Comparison of ENCODE assay signal across 8 cellular contexts in genomic region chr21:28993293-28993629, GRCh38. TPM values are rescaled to one million over a fixed set of nuclear protein-coding genes. Genes with fewer than 3 reads are reported as not detected.
DNase-seq lines count a peak whose midpoint lies in the region; FAIRE-seq and TF ChIP-seq lines count a peak whose summit lies in the region.

No MANE protein-coding gene starts in this region.

- DNase-seq in activated T-cell treated with anti-CD3 and anti-CD28 coated beads, Interleukin-2, amount 50 U/mL, for 24 hours: no peak
- DNase-seq in activated T-cell treated with anti-CD3 and anti-CD28 coated beads, Interleukin-2, amount 50 U/mL, for 1 hour: no peak
- DNase-seq in astrocyte (ENCODE audit: low read depth) (no peak), tibial artery (no peak), LoVo (ENCODE audit: low spot score) (no peak), OCI-M2 (lab: John Stamatoyannopoulos, UW; ENCODE audit: unreplicated experiment) (no peak)
- DNase-seq in activated CD4-positive, CD25-positive, alpha-beta regulatory T cell treated with anti-CD3 and anti-CD28 coated beads, Interleukin-2, amount 50 U/mL, for 72 hours: no peak

- peak overlapping the region; percentile 95 for H3K4me3 Mint-ChIP-seq in activated T-cell treated with anti-CD3 and anti-CD28 coated beads, Interleukin-2, amount 50 U/mL, for 24 hours
- H3K4me3 Mint-ChIP-seq in astrocyte (ENCODE audit: unreplicated experiment): peak overlapping the region; percentile 96

- no peaks in the 10 kb centered on the region for H3K27me3 ChIP-seq in astrocyte (ENCODE audit: insufficient read depth, low read length)
- H3K27me3 ChIP-seq in liver (ENCODE audit: control insufficient read depth in 4 of 4, insufficient read depth in 4 of 4, low read length in 3 of 4): no peaks in the 10 kb centered on the region
- no peaks in the 10 kb centered on the region for H3K27me3 ChIP-seq in tibial artery

- H3K4me2 ChIP-seq in astrocyte (ENCODE audit: low read length): peak overlapping the region; percentile 81

- H3K27ac ChIP-seq in astrocyte (ENCODE audit: low read depth, low read length) (peak overlapping the region; percentile 71), liver (ENCODE audit: low read depth in 1 of 2, low read length in 2 of 2) (peak overlapping the region; percentile 51 to 57), tibial artery (peak overlapping the region; percentile 89 to 94)

- no peak for TF ChIP-seq RAD21 in liver (IDR thresholded peaks at IDR 0.05)

- no peaks in the 10 kb centered on the region for H3K27me3 Mint-ChIP-seq in activated T-cell treated with anti-CD3 and anti-CD28 coated beads, Interleukin-2, amount 50 U/mL, for 24 hours
- no peaks in the 10 kb centered on the region for H3K27me3 Mint-ChIP-seq in astrocyte (ENCODE audit: low read depth, unreplicated experiment)

- no peaks in the 10 kb centered on the region for H3K36me3 ChIP-seq in astrocyte (ENCODE audit: insufficient read depth, low read length)
- no peaks in the 10 kb centered on the region for H3K36me3 ChIP-seq in liver (ENCODE audit: control insufficient read depth in 4 of 4, insufficient read depth in 3 of 4, low read depth in 1 of 4, low read length in 3 of 4)
- H3K36me3 ChIP-seq in tibial artery: peaks cover 0 to 9% (median 0%) of the 10 kb centered on the region in 3 donors

- H3K4me3 ChIP-seq in astrocyte (ENCODE audit: insufficient read depth, low read depth, low read length) (peak overlapping the region; percentile 96), liver (ENCODE audit: low read depth in 1 of 3, low read length in 3 of 3) (peak overlapping the region; percentile 37 to 85 (median 50)), tibial artery (peak overlapping the region; percentile 80 to 91)

- H3K9ac ChIP-seq in astrocyte (ENCODE audit: low read length) (peak overlapping the region; percentile 94), liver (ENCODE audit: low read depth in 1 of 2, low read length in 2 of 2) (peak overlapping the region in 1 of 2 donors; percentile 90)

- H4K20me1 ChIP-seq in astrocyte (ENCODE audit: insufficient read depth, low read length): peaks cover 6% of the 10 kb centered on the region

- H3K4me1 Mint-ChIP-seq in activated T-cell treated with anti-CD3 and anti-CD28 coated beads, Interleukin-2, amount 50 U/mL, for 24 hours (ENCODE audit: low read depth): peaks cover 44% of the 10 kb centered on the region
- no peaks in the 10 kb centered on the region for H3K4me1 Mint-ChIP-seq in astrocyte (ENCODE audit: low read depth, unreplicated experiment)

- intact Hi-C loops in tibial artery (cut with DNase I; ENCODE audit: low total_unique reads): no loop called here

- peaks cover 34% of the 10 kb centered on the region for H3K36me3 Mint-ChIP-seq in activated T-cell treated with anti-CD3 and anti-CD28 coated beads, Interleukin-2, amount 50 U/mL, for 24 hours (ENCODE audit: low read depth)
- no peaks in the 10 kb centered on the region for H3K36me3 Mint-ChIP-seq in astrocyte (ENCODE audit: low read depth, unreplicated experiment)

- H3K4me1 ChIP-seq in astrocyte (ENCODE audit: insufficient read depth, low read length) (peaks cover 10% of the 10 kb centered on the region), liver (ENCODE audit: control insufficient read depth in 4 of 4, insufficient read depth in 4 of 4, low read length in 3 of 4) (peaks cover 0 to 25% (median 20%) of the 10 kb centered on the region in 4 donors), tibial artery (peaks cover 0 to 29% (median 15%) of the 10 kb centered on the region in 4 donors)

- H3K9me3 ChIP-seq in astrocyte (ENCODE audit: insufficient read depth, low read depth, low read length): no peaks in the 10 kb centered on the region
- H3K9me3 ChIP-seq in liver (ENCODE audit: control insufficient read depth in 4 of 4, low read length in 3 of 4): no peaks in the 10 kb centered on the region
- no peaks in the 10 kb centered on the region for H3K9me3 ChIP-seq in tibial artery

- peak overlapping the region; percentile 77 for H2AFZ ChIP-seq in astrocyte (ENCODE audit: low read depth, low read length)

- 47% methylated on average over 4 of the region's 4 CpGs for WGBS in liver

- no peak for FAIRE-seq in astrocyte (lab: Jason Lieb, UNC)

- peaks cover 43% of the 10 kb centered on the region for H3K79me2 ChIP-seq in astrocyte (ENCODE audit: insufficient read depth, low read length)

- peak overlapping the region; percentile 98 for H3K27ac Mint-ChIP-seq in activated T-cell treated with anti-CD3 and anti-CD28 coated beads, Interleukin-2, amount 50 U/mL, for 24 hours
- H3K27ac Mint-ChIP-seq in astrocyte (ENCODE audit: unreplicated experiment): peak overlapping the region; percentile 88

- TF ChIP-seq CTCF in astrocyte (IDR thresholded peaks at IDR 0.05; ENCODE audit: insufficient read depth, low read depth, low read length) (no peak), liver (IDR thresholded peaks at IDR 0.05; ENCODE audit: low read depth, low read length, missing input control) (no peak), tibial artery (IDR thresholded peaks at IDR 0.05) (no peak)

- no peaks in the 10 kb centered on the region for H3K9me3 Mint-ChIP-seq in activated T-cell treated with anti-CD3 and anti-CD28 coated beads, Interleukin-2, amount 50 U/mL, for 24 hours
- H3K9me3 Mint-ChIP-seq in astrocyte (ENCODE audit: unreplicated experiment): no peaks in the 10 kb centered on the region

TF ChIP-seq in liver, 16 proteins besides CTCF, POLR2A, EP300 and RAD21:
- TF ChIP-seq TAF1 (conservative IDR thresholded peaks at IDR 0.05): no peak
- TF ChIP-seq FOXA1 (IDR thresholded peaks at IDR 0.05): peak; percentile 1

RNA-seq across cellular contexts. Expression of gene LTN1, which starts 0.6 kb away (rescaled TPM):
- total RNA-seq in astrocyte: 28.9 and 31.1 TPM in 2 replicates
- total RNA-seq in liver: 10 to 100 TPM; 13.2 to 22.1 TPM
- 1 to 10 TPM; 3.9 to 6.1 TPM for polyA plus RNA-seq in liver

RNA-seq across cellular contexts. Expression of gene RWDD2B, which starts 25.9 kb away (rescaled TPM):
- total RNA-seq in astrocyte (11.8 and 12.7 TPM in 2 replicates), liver (10 to 100 TPM in 1 of 2 donors, 1 to 10 TPM in 1; 6.1 to 12.5 TPM)
- 10 to 100 TPM; 12.5 to 36.3 TPM for polyA plus RNA-seq in liver

RNA-seq across cellular contexts. Expression of gene USP16, which starts 31.2 kb away (rescaled TPM):
- 25.5 and 30.3 TPM in 2 replicates for total RNA-seq in astrocyte
- 10 to 100 TPM; 14.5 to 21.8 TPM for total RNA-seq in liver
- polyA plus RNA-seq in liver: 10 to 100 TPM; 13.3 to 45.3 TPM
